Comparison of ENCODE assay signal across 11 cellular contexts in genomic region chr2:232502513-232502900, GRCh38. TPM values are rescaled to one million over a fixed set of nuclear protein-coding genes. Genes with fewer than 3 reads are reported as not detected.
A peak's percentile ranks its signal among the peaks of the same experiment; 100 is the strongest.
DNase-seq lines count a peak whose midpoint lies in the region; ATAC-seq and TF ChIP-seq lines count a peak whose summit lies in the region.
"Had no signal": no experiment of that assay in that cellular context is flagged by ENCODE, and none has a peak within 500 bp of the region (broad histone marks: within the 10 kb centered on the region; RNA-seq: fewer than 3 reads in every experiment).

No MANE protein-coding gene starts in this region.

- no peak overlapping the region for H3K4ac ChIP-seq in IMR-90 (ENCODE audit: low read depth, low read length)

- no peaks in the 10 kb centered on the region for H3K9me1 ChIP-seq in IMR-90 (ENCODE audit: insufficient read depth, low read length)

- peaks cover 1 to 10% (median 5%) of the 10 kb centered on the region in 3 donors for H3K4me1 Mint-ChIP-seq in CD8-positive, alpha-beta memory T cell
- H3K4me1 Mint-ChIP-seq in central memory CD8-positive, alpha-beta T cell, result peaks cover 4% of the 10 kb centered on the region

- no peaks in the 10 kb centered on the region for H3K9me3 ChIP-seq in CD8-positive, alpha-beta memory T cell (ENCODE audit: low read length)
- H3K9me3 ChIP-seq in IMR-90 (ENCODE audit: control insufficient read depth, insufficient read depth, low read length) (no peaks in the 10 kb centered on the region), neuron (ENCODE audit: low read length) (no peaks in the 10 kb centered on the region)

- H2AK5ac ChIP-seq in IMR-90 (ENCODE audit: low read depth, low read length), result no peak overlapping the region

- TF ChIP-seq POLR2A in IMR-90 (IDR thresholded peaks at IDR 0.05; ENCODE audit: low read depth, low read length), result no peak

- no peak overlapping the region for H3K18ac ChIP-seq in IMR-90 (ENCODE audit: low read depth, low read length)

- WGBS in IMR-90 (ENCODE audit: extremely low coverage in 2 of 2, insufficient read length in 1 of 2), 2 experiments, result 14% methylated on average over 8 of the region's 20 CpGs; no CpG with 5 or more reads in 1 of the 2 experiments

- no peak overlapping the region for H4K91ac ChIP-seq in IMR-90 (ENCODE audit: insufficient read depth, low read depth, low read length)

- no peak overlapping the region for H3K23ac ChIP-seq in IMR-90 (ENCODE audit: low read depth, low read length)

- H3K56ac ChIP-seq in IMR-90 (ENCODE audit: extremely low read depth, insufficient read depth, low read length), result no peak overlapping the region

- H3K14ac ChIP-seq in IMR-90 (replicated peaks; ENCODE audit: low read depth, low read length), result no peak overlapping the region

- no peaks in the 10 kb centered on the region for H3K36me3 Mint-ChIP-seq in CD8-positive, alpha-beta memory T cell
- H3K36me3 Mint-ChIP-seq in central memory CD8-positive, alpha-beta T cell (ENCODE audit: insufficient read depth), result peaks cover 3% of the 10 kb centered on the region

- no peak overlapping the region for H4K8ac ChIP-seq in IMR-90 (ENCODE audit: low read depth in 2 of 2, low read length in 2 of 2)

- H3K79me1 ChIP-seq in IMR-90 (ENCODE audit: low read depth in 1 of 2, low read length in 2 of 2), result no peaks in the 10 kb centered on the region

- peak in 1 of 5 donors; percentile 64 for DNase-seq in CD8-positive, alpha-beta memory T cell
- peak; percentile 6 for DNase-seq in IMR-90
- no peak for DNase-seq in central memory CD8-positive, alpha-beta T cell (ENCODE audit: low spot score in 2 of 2)
- DNase-seq in D341Med (ENCODE audit: low spot score), result no peak
- DNase-seq in left lobe of liver (ENCODE audit: low spot score), result no peak
- no peak for DNase-seq in ecto neural progenitor cell (ENCODE audit: low spot score)

- H3K27ac ChIP-seq in CD8-positive, alpha-beta memory T cell (ENCODE audit: low read depth, low read length), result no peak overlapping the region
- H3K27ac ChIP-seq in IMR-90 (ENCODE audit: insufficient read depth, low read length), result no peak overlapping the region

- dilution Hi-C loops in IMR-90 (cut with HindIII; ENCODE audit: low sequenced_read_pairs, unreplicated experiment), result no loop called here

- H2AK9ac ChIP-seq in IMR-90 (replicated peaks; ENCODE audit: low read depth, low read length, poor library complexity), result no peak overlapping the region

- H3K36me3 ChIP-seq in CD8-positive, alpha-beta memory T cell (ENCODE audit: insufficient read depth, low read length), result no peaks in the 10 kb centered on the region
- H3K36me3 ChIP-seq in IMR-90 (ENCODE audit: control insufficient read depth, insufficient read depth, low read length) (no peaks in the 10 kb centered on the region), neuron (ENCODE audit: insufficient read depth, low read length) (no peaks in the 10 kb centered on the region)

- H3K9ac ChIP-seq in IMR-90 (ENCODE audit: low read depth, low read length), result no peak overlapping the region

- H3K4me2 ChIP-seq in IMR-90 (ENCODE audit: low read depth, low read length), result peak overlapping the region; percentile 54; the same call in 1 of the 2 replicates

- no peak overlapping the region for H2BK120ac ChIP-seq in IMR-90 (ENCODE audit: low read depth, low read length)

- H3K4me1 ChIP-seq in CD8-positive, alpha-beta memory T cell (ENCODE audit: insufficient read depth, low read length), result no peaks in the 10 kb centered on the region
- H3K4me1 ChIP-seq in IMR-90 (ENCODE audit: control insufficient read depth, insufficient read depth, low read length) (no peaks in the 10 kb centered on the region), neuron (ENCODE audit: insufficient read depth, low read length) (peaks cover 39% of the 10 kb centered on the region)

- peak overlapping the region in 5 of 7 donors; percentile 26 to 64 (median 50) for H3K4me3 Mint-ChIP-seq in CD8-positive, alpha-beta memory T cell
- peak overlapping the region; percentile 44 for H3K4me3 Mint-ChIP-seq in central memory CD8-positive, alpha-beta T cell

- peaks cover 20 to 52% of the 10 kb centered on the region in 2 donors for H3K27me3 Mint-ChIP-seq in CD8-positive, alpha-beta memory T cell
- H3K27me3 Mint-ChIP-seq in central memory CD8-positive, alpha-beta T cell, result peaks cover 77% of the 10 kb centered on the region

- POLR2A ChIA-PET in CD8-positive, alpha-beta memory T cell (lab: Charles Lee), result no interaction called here
- POLR2A ChIA-PET in IMR-90 (lab: Charles Lee; ENCODE audit: unreplicated experiment), result no interaction called here

- H3K4me3 ChIP-seq in CD8-positive, alpha-beta memory T cell (ENCODE audit: low read length), result no peak overlapping the region
- H3K4me3 ChIP-seq in IMR-90 (ENCODE audit: insufficient read depth, low read depth, low read length) (no peak overlapping the region), neuron (ENCODE audit: low read length) (peak overlapping the region; percentile 33)

- H4K20me1 ChIP-seq in IMR-90 (ENCODE audit: insufficient read depth, low read length), result no peaks in the 10 kb centered on the region

- intact Hi-C loops in IMR-90 (cut with micrococcal nuclease), result loop anchor here (10.0 kb wide), 1 partner anchor 598 kb away; no protein-coding TSS in a partner anchor

- ATAC-seq in IMR-90 (ENCODE audit: low read depth) (no peak), HG03196 (IDR thresholded peaks at IDR 0.05; ENCODE audit: unreplicated experiment) (no peak), left lobe of liver (no peak)
- ATAC-seq in central memory CD8-positive, alpha-beta T cell (replicated peaks; ENCODE audit: extremely low read depth, poor library complexity, severe bottlenecking), result peak; percentile 44

- no peak overlapping the region for H2BK20ac ChIP-seq in IMR-90 (ENCODE audit: low read depth, low read length)

- H2BK15ac ChIP-seq in IMR-90 (ENCODE audit: low read depth, low read length), result no peak overlapping the region

- no peak overlapping the region for H4K5ac ChIP-seq in IMR-90 (ENCODE audit: low read depth, low read length)

- H3K9me3 Mint-ChIP-seq in CD8-positive, alpha-beta memory T cell, result peaks cover 0 to 2% (median 0%) of the 10 kb centered on the region in 5 donors
- no peaks in the 10 kb centered on the region for H3K9me3 Mint-ChIP-seq in central memory CD8-positive, alpha-beta T cell

- CTCF ChIA-PET in CD8-positive, alpha-beta memory T cell (lab: Charles Lee), result no interaction called here
- CTCF ChIA-PET in IMR-90 (lab: Yijun Ruan, JAX), result no interaction called here

- peaks cover 8% of the 10 kb centered on the region for H3K27me3 ChIP-seq in CD8-positive, alpha-beta memory T cell (ENCODE audit: insufficient read depth, low read length, poor library complexity, severe bottlenecking)
- H3K27me3 ChIP-seq in IMR-90 (ENCODE audit: control insufficient read depth, insufficient read depth, low read length), result peaks cover 73% of the 10 kb centered on the region
- H3K27me3 ChIP-seq in neuron (ENCODE audit: insufficient read depth, low read length), result peaks cover 76% of the 10 kb centered on the region

- H2AFZ ChIP-seq in IMR-90 (replicated peaks; ENCODE audit: low read length, poor library complexity) (peak overlapping the region; percentile 23), neuron (ENCODE audit: low read depth, low read length) (no peak overlapping the region)

- peak overlapping the region in 3 of 8 donors; percentile 51 to 60 (median 60) for H3K27ac Mint-ChIP-seq in CD8-positive, alpha-beta memory T cell
- no peak overlapping the region for H3K27ac Mint-ChIP-seq in central memory CD8-positive, alpha-beta T cell (ENCODE audit: low read depth)

- H2BK5ac ChIP-seq in IMR-90 (ENCODE audit: low read depth, low read length, poor library complexity, severe bottlenecking), result no peak overlapping the region

- TF ChIP-seq CTCF in IMR-90 (conservative IDR thresholded peaks at IDR 0.05; ENCODE audit: low read depth, low read length), result no peak

- in situ Hi-C loops in IMR-90 (cut with MboI; ENCODE audit: low sequenced_read_pairs), result no loop called here

- no peak for TF ChIP-seq RAD21 in IMR-90 (IDR thresholded peaks at IDR 0.05; ENCODE audit: low read length)

- no TSS peak for BruUV-seq in IMR-90 (replicated peaks; lab: Mats Ljungman, UMichigan)

TF ChIP-seq in IMR-90, 13 proteins besides CTCF, POLR2A, EP300 and RAD21:
- TF ChIP-seq CHD1 (IDR thresholded peaks at IDR 0.05; ENCODE audit: low read depth, low read length) (no peak), BHLHE40 (IDR thresholded peaks at IDR 0.05; ENCODE audit: low read depth, low read length) (peak; percentile 72; the same call in 1 of the 2 replicates)

RNA-seq across cellular contexts. Expression of gene ECEL1, which starts 14.9 kb away (rescaled TPM):
- total RNA-seq in CD8-positive, alpha-beta memory T cell, result not detected
- polyA plus RNA-seq in CD8-positive, alpha-beta memory T cell, result not detected
- not detected in 2 replicates for total RNA-seq in IMR-90 (2012; rRNA removed)
- polyA plus RNA-seq in IMR-90 (2012; rRNA removed), result not detected in 2 replicates
- polyA plus RNA-seq in IMR-90 (2012; cell fraction: cytosol; rRNA removed), result not detected in 2 replicates
- polyA plus RNA-seq in IMR-90 (2012; cell fraction: nucleus; rRNA removed; ENCODE audit: low replicate concordance), result not detected in 2 replicates
- total RNA-seq in left lobe of liver, result 0.48 TPM
- total RNA-seq: HT1080, subcutaneous adipose tissue had no signal

RNA-seq across cellular contexts. Expression of gene PRSS56, which starts 17.7 kb away (rescaled TPM):
- not detected for total RNA-seq in CD8-positive, alpha-beta memory T cell
- not detected for polyA plus RNA-seq in CD8-positive, alpha-beta memory T cell
- total RNA-seq in IMR-90 (2012; rRNA removed) (not detected in 2 replicates), left lobe of liver (not detected)
- polyA plus RNA-seq in IMR-90 (2012; rRNA removed), result not detected in 2 replicates
- polyA plus RNA-seq in IMR-90 (2012; cell fraction: cytosol; rRNA removed), result not detected in 2 replicates
- not detected in 2 replicates for polyA plus RNA-seq in IMR-90 (2012; cell fraction: nucleus; rRNA removed; ENCODE audit: low replicate concordance)
- total RNA-seq: HT1080, lower leg skin, subcutaneous adipose tissue had no signal

RNA-seq across cellular contexts. Expression of gene CHRND, which starts 23.5 kb away (rescaled TPM):
- total RNA-seq in CD8-positive, alpha-beta memory T cell, result not detected
- polyA plus RNA-seq in CD8-positive, alpha-beta memory T cell, result not detected
- not detected in 2 replicates for total RNA-seq in IMR-90 (2012; rRNA removed)
- not detected in 2 replicates for polyA plus RNA-seq in IMR-90 (2012; rRNA removed)
- polyA plus RNA-seq in IMR-90 (2012; cell fraction: cytosol; rRNA removed), result not detected in 2 replicates
- polyA plus RNA-seq in IMR-90 (2012; cell fraction: nucleus; rRNA removed; ENCODE audit: low replicate concordance), result not detected in 2 replicates
- total RNA-seq in left lobe of liver, result not detected
- total RNA-seq: HT1080, lower leg skin, subcutaneous adipose tissue had no signal

RNA-seq across cellular contexts. Expression of gene CHRNG, which starts 37.0 kb away (rescaled TPM):
- total RNA-seq in CD8-positive, alpha-beta memory T cell, result not detected
- not detected for polyA plus RNA-seq in CD8-positive, alpha-beta memory T cell
- not detected in 2 replicates for total RNA-seq in IMR-90 (2012; rRNA removed)
- not detected in 2 replicates for polyA plus RNA-seq in IMR-90 (2012; rRNA removed)
- polyA plus RNA-seq in IMR-90 (2012; cell fraction: cytosol; rRNA removed), result not detected in 2 replicates
- polyA plus RNA-seq in IMR-90 (2012; cell fraction: nucleus; rRNA removed; ENCODE audit: low replicate concordance), result not detected in 2 replicates
- not detected for total RNA-seq in left lobe of liver
- total RNA-seq: HT1080, lower leg skin, subcutaneous adipose tissue had no signal

RNA-seq across cellular contexts. Expression of gene ALPI, which starts 46.6 kb away (rescaled TPM):
- not detected for total RNA-seq in CD8-positive, alpha-beta memory T cell
- polyA plus RNA-seq in CD8-positive, alpha-beta memory T cell, result not detected
- total RNA-seq in IMR-90 (2012; rRNA removed) (not detected in 2 replicates), left lobe of liver (not detected)
- not detected in 2 replicates for polyA plus RNA-seq in IMR-90 (2012; rRNA removed)
- polyA plus RNA-seq in IMR-90 (2012; cell fraction: cytosol; rRNA removed), result not detected in 2 replicates
- polyA plus RNA-seq in IMR-90 (2012; cell fraction: nucleus; rRNA removed; ENCODE audit: low replicate concordance), result not detected in 2 replicates
- total RNA-seq: HT1080, lower leg skin, subcutaneous adipose tissue had no signal
